ENCODE assay signal across 9 cellular contexts in genomic region chr20:46709055-46709458, GRCh38. TPM values are rescaled to one million over a fixed set of nuclear protein-coding genes. Genes with fewer than 3 reads are reported as not detected.
DNase-seq lines count a peak whose midpoint lies in the region; ATAC-seq and TF ChIP-seq lines count a peak whose summit lies in the region.
"Had no signal": no experiment of that assay in that cellular context is flagged by ENCODE, and none has a peak within 500 bp of the region (broad histone marks: within the 10 kb centered on the region; RNA-seq: fewer than 3 reads in every experiment).

No MANE protein-coding gene starts in this region.

- H3K27me3 Mint-ChIP-seq in natural killer cell treated with Interleukin-12 subunit alpha and Interleukin-12 subunit beta and Interleukin-15 and Interleukin-18, amount 100 ng/mL, for 72 hours = peaks cover 24 to 44% of the 10 kb centered on the region in 2 donors

- DNase-seq in NCI-H146 (lab: John Stamatoyannopoulos, UW) (peak; percentile 45), epithelial cell of prostate (ENCODE audit: low read depth, low spot score) (no peak), HuH-7.5 (ENCODE audit: low spot score) (no peak), foreskin melanocyte (no peak)
- no peak for DNase-seq in natural killer cell treated with Interleukin-12 subunit alpha and Interleukin-12 subunit beta and Interleukin-15 and Interleukin-18, amount 100 ng/mL, for 72 hours (ENCODE audit: low spot score)
- DNase-seq in activated CD4-positive, CD25-positive, alpha-beta regulatory T cell treated with anti-CD3 and anti-CD28 coated beads, Interleukin-2, amount 50 U/mL, for 72 hours = no peak
- DNase-seq: NCI-H187 had no signal

- no peak for TF ChIP-seq CTCF in 22Rv1 (IDR thresholded peaks at IDR 0.05)

- H3K36me3 Mint-ChIP-seq in natural killer cell treated with Interleukin-12 subunit alpha and Interleukin-12 subunit beta and Interleukin-15 and Interleukin-18, amount 100 ng/mL, for 72 hours = no peaks in the 10 kb centered on the region

- peak overlapping the region; percentile 96 for H3K27ac ChIP-seq in 22Rv1
- peak overlapping the region; percentile 64 for H3K27ac ChIP-seq in epithelial cell of prostate

- peak in 1 of 2 donors; percentile 2 for ATAC-seq in natural killer cell treated with Interleukin-12 subunit alpha and Interleukin-12 subunit beta and Interleukin-15 and Interleukin-18, amount 100 ng/mL, for 72 hours
- no peak for ATAC-seq in HG03039 (IDR thresholded peaks at IDR 0.05; ENCODE audit: unreplicated experiment)

- H3K27ac Mint-ChIP-seq in natural killer cell treated with Interleukin-12 subunit alpha and Interleukin-12 subunit beta and Interleukin-15 and Interleukin-18, amount 100 ng/mL, for 72 hours = peak overlapping the region; percentile 36 to 55

- peaks cover 12 to 18% of the 10 kb centered on the region in 2 donors for H3K4me1 Mint-ChIP-seq in natural killer cell treated with Interleukin-12 subunit alpha and Interleukin-12 subunit beta and Interleukin-15 and Interleukin-18, amount 100 ng/mL, for 72 hours (ENCODE audit: low read depth in 2 of 2)

- H3K9me3 Mint-ChIP-seq in natural killer cell treated with Interleukin-12 subunit alpha and Interleukin-12 subunit beta and Interleukin-15 and Interleukin-18, amount 100 ng/mL, for 72 hours = no peaks in the 10 kb centered on the region

- peak overlapping the region; percentile 86 for H3K4me3 Mint-ChIP-seq in natural killer cell treated with Interleukin-12 subunit alpha and Interleukin-12 subunit beta and Interleukin-15 and Interleukin-18, amount 100 ng/mL, for 72 hours

RNA-seq across cellular contexts. Expression of gene SLC2A10, which starts 0.4 kb away (rescaled TPM):
- total RNA-seq in natural killer cell treated with Interleukin-12 subunit alpha and Interleukin-12 subunit beta and Interleukin-15 and Interleukin-18, amount 100 ng/mL, for 72 hours = 1 to 10 TPM in 1 of 2 donors, under 1 TPM in 1; 0.64 to 1.5 TPM

RNA-seq across cellular contexts. Expression of gene TP53RK, which starts 19.8 kb away (rescaled TPM):
- 10 to 100 TPM; 14.1 to 16.8 TPM for total RNA-seq in natural killer cell treated with Interleukin-12 subunit alpha and Interleukin-12 subunit beta and Interleukin-15 and Interleukin-18, amount 100 ng/mL, for 72 hours

RNA-seq across cellular contexts. Expression of gene SLC13A3, which starts 57.8 kb away (rescaled TPM):
- total RNA-seq in natural killer cell treated with Interleukin-12 subunit alpha and Interleukin-12 subunit beta and Interleukin-15 and Interleukin-18, amount 100 ng/mL, for 72 hours = under 1 TPM; 0.47 to 0.55 TPM
